Comparison of ENCODE assay signal across 1 cellular context in genomic region chr7:150586068-150586777, GRCh38.
TF ChIP-seq lines count a peak whose summit lies in the region.

No MANE protein-coding gene starts in this region.

TF ChIP-seq in GM12878, 131 proteins besides CTCF, POLR2A, EP300 and RAD21 (continued from another document):
- TF ChIP-seq HSF1 (IDR thresholded peaks at IDR 0.05; ENCODE audit: low read depth, low read length) = no peak
- no peak for TF ChIP-seq BHLHE40 (IDR thresholded peaks at IDR 0.05; ENCODE audit: borderline replicate concordance in 1 of 2, low read depth in 2 of 2, low read length in 1 of 2)
